Comparison of ENCODE assay signal across 8 cellular contexts in the genomic region with DNA sequence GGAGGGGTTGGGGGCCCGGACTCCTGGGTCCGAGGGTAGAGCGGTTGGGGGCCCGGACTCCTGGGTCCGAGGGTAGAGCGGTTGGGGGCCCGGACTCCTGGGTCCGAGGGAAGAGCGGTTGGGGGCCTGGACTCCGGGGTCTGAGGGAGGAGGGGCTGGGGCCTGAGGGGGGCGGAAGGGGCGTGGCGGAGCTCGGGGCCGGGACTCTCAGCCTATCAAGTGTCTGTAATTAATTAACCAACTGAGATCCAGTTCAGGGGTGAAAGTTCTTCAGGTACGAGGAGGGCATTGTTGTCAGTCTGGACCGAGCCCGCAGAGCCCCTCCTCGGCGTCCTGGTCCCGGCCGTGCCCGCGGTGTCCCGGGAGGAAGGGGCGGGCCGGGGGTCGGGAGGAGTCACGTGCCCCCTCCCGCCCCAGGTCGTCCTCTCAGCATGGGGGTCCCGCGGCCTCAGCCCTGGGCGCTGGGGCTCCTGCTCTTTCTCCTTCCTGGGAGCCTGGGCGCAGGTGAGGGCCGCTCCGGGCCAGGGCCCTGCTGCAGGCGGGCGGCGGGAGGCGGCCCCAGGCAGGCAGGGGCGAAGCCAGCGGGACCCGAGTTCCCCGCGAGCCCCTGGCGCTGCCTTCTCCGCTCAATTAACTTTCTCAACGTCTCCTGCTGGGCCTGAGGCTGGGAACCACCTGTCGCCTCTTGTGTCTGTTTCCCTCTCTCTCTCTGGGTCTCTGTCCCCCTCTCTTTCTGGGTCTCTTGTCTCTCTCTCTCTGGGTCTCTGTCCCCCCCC. TPM values are rescaled to one million over a fixed set of nuclear protein-coding genes. Genes with fewer than 3 reads are reported as not detected.
A peak's percentile ranks its signal among the peaks of the same experiment; 100 is the strongest.
DNase-seq lines count a peak whose midpoint lies in the region; ATAC-seq, FAIRE-seq and TF ChIP-seq lines count a peak whose summit lies in the region.

No MANE protein-coding gene starts in this region.

- DNase-seq in GM12891 (ENCODE audit: insufficient read length, low spot score), result no peak
- DNase-seq in NCI-H345 (lab: John Stamatoyannopoulos, UW), result peak; percentile 71
- DNase-seq in ascending aorta (ENCODE audit: low spot score in 2 of 2), result no peak
- no peak for DNase-seq in activated CD4-positive, CD25-positive, alpha-beta regulatory T cell (lab: John Stamatoyannopoulos, UW)

- H3K4me3 ChIP-seq in ascending aorta (peak overlapping the region; percentile 88 to 99), iPS-15b (ENCODE audit: low read depth, low read length) (peak overlapping the region; percentile 65), skeletal muscle tissue (ENCODE audit: low read length in 3 of 3) (peak overlapping the region; percentile 70 to 84 (median 81))

- no peak for TF ChIP-seq CTCF in ascending aorta (IDR thresholded peaks at IDR 0.05)

- FAIRE-seq in GM12891 (lab: Jason Lieb, UNC), result peak; percentile 5

- ATAC-seq in HG02678 (IDR thresholded peaks at IDR 0.05; ENCODE audit: unreplicated experiment) (no peak), GM18909 (IDR thresholded peaks at IDR 0.05; ENCODE audit: poor library complexity, unreplicated experiment) (no peak)

- H3K4me1 ChIP-seq in ascending aorta (peaks cover 7 to 8% of the 10 kb centered on the region in 2 donors), iPS-15b (ENCODE audit: control insufficient read depth, insufficient read depth, low read length) (peaks cover 2% of the 10 kb centered on the region), skeletal muscle tissue (ENCODE audit: control insufficient read depth in 3 of 3, insufficient read depth in 3 of 3, low read length in 3 of 3) (peaks cover 14 to 20% (median 19%) of the 10 kb centered on the region in 3 donors)

- H3K27me3 ChIP-seq in ascending aorta (no peaks in the 10 kb centered on the region), iPS-15b (ENCODE audit: control insufficient read depth, insufficient read depth, low read length) (no peaks in the 10 kb centered on the region), skeletal muscle tissue (ENCODE audit: control insufficient read depth in 3 of 3, insufficient read depth in 3 of 3, low read length in 3 of 3) (no peaks in the 10 kb centered on the region)

- intact Hi-C loops in ascending aorta (cut with DNase I), result no loop called here

- H3K9me3 ChIP-seq in ascending aorta (no peaks in the 10 kb centered on the region), iPS-15b (ENCODE audit: control insufficient read depth, insufficient read depth, low read length) (no peaks in the 10 kb centered on the region), skeletal muscle tissue (ENCODE audit: control insufficient read depth in 3 of 3, low read length in 3 of 3) (no peaks in the 10 kb centered on the region)

- H3K36me3 ChIP-seq in ascending aorta, result peaks cover 0 to 7% of the 10 kb centered on the region in 2 donors
- H3K36me3 ChIP-seq in iPS-15b (ENCODE audit: control insufficient read depth, insufficient read depth, low read length), result peaks cover 6% of the 10 kb centered on the region
- peaks cover 0 to 2% (median 0%) of the 10 kb centered on the region in 3 donors for H3K36me3 ChIP-seq in skeletal muscle tissue (ENCODE audit: control insufficient read depth in 3 of 3, insufficient read depth in 3 of 3, low read length in 3 of 3)

- TF ChIP-seq POLR2A in GM12891 (IDR thresholded peaks at IDR 0.05; ENCODE audit: low read depth, low read length), result no peak

- H3K27ac ChIP-seq in ascending aorta (peak overlapping the region; percentile 82 to 96), skeletal muscle tissue (ENCODE audit: low read depth, low read length) (peak overlapping the region; percentile 84)

- peak overlapping the region; percentile 73 for H3K9ac ChIP-seq in iPS-15b (ENCODE audit: low read depth, low read length)
- H3K9ac ChIP-seq in skeletal muscle tissue (ENCODE audit: low read depth in 1 of 3, low read length in 3 of 3), result peak overlapping the region; percentile 71 to 89 (median 81)

TF ChIP-seq in GM12891, 5 proteins besides CTCF, POLR2A, EP300 and RAD21:
- TF ChIP-seq PAX5 (IDR thresholded peaks at IDR 0.05; ENCODE audit: insufficient read depth, low read length, severe bottlenecking), result no peak
- TF ChIP-seq TAF1 (IDR thresholded peaks at IDR 0.05; ENCODE audit: low read depth, low read length), result no peak
- TF ChIP-seq SPI1 (IDR thresholded peaks at IDR 0.05; ENCODE audit: low read depth, low read length), result no peak
- no peak for TF ChIP-seq POU2F2 (IDR thresholded peaks at IDR 0.05; ENCODE audit: low read depth, low read length)
- no peak for TF ChIP-seq POLR2AphosphoS5 (IDR thresholded peaks at IDR 0.05; ENCODE audit: low read depth, low read length)

RNA-seq across cellular contexts. Expression of gene FCGRT, which starts 0.7 kb away (rescaled TPM):
- 1.4 TPM for polyA plus RNA-seq in GM12891 (2012; ENCODE audit: low read depth, missing spikeins)
- total RNA-seq in ascending aorta, result 264 TPM
- 114 TPM for total RNA-seq in skeletal muscle tissue

RNA-seq across cellular contexts. Expression of gene RCN3, which starts 14.6 kb away (rescaled TPM):
- polyA plus RNA-seq in GM12891 (2012; ENCODE audit: low read depth, missing spikeins), result 0.94 TPM
- total RNA-seq in ascending aorta (116 TPM), skeletal muscle tissue (48.5 TPM)

RNA-seq across cellular contexts. Expression of gene RPS11, which starts 16.9 kb away (rescaled TPM):
- 6,855 TPM for polyA plus RNA-seq in GM12891 (2012; ENCODE audit: low read depth, missing spikeins)
- total RNA-seq in ascending aorta (3,554 TPM), skeletal muscle tissue (5,888 TPM)

RNA-seq across cellular contexts. Expression of gene RPL13A, which starts 25.8 kb away (rescaled TPM):
- 6,963 TPM for polyA plus RNA-seq in GM12891 (2012; ENCODE audit: low read depth, missing spikeins)
- total RNA-seq in ascending aorta (2,737 TPM), skeletal muscle tissue (4,175 TPM)

RNA-seq across cellular contexts. Expression of gene FLT3LG, which starts 39.1 kb away (rescaled TPM):
- polyA plus RNA-seq in GM12891 (2012; ENCODE audit: low read depth, missing spikeins), result 6.8 TPM
- total RNA-seq in ascending aorta, result 37.3 TPM
- total RNA-seq in skeletal muscle tissue, result 0.52 TPM
